8 cellular contexts compared by ENCODE assay signal in genomic region chr1:22105611-22106207, GRCh38. TPM values are rescaled to one million over a fixed set of nuclear protein-coding genes. Genes with fewer than 3 reads are reported as not detected.
A peak's percentile ranks its signal among the peaks of the same experiment; 100 is the strongest.
DNase-seq lines count a peak whose midpoint lies in the region; ATAC-seq and TF ChIP-seq lines count a peak whose summit lies in the region.

No MANE protein-coding gene starts in this region.

- 65 to 74% methylated on average over 5 of the region's 5 CpGs for WGBS in lung, 2 donors

- H3K4me1 ChIP-seq in lung (ENCODE audit: control insufficient read depth in 2 of 2, insufficient read depth in 2 of 2, low read length in 2 of 2), result peaks cover 0 to 6% of the 10 kb centered on the region in 2 donors

- ATAC-seq in lung (ENCODE audit: insufficient read depth, low FRiP score), result peak; percentile 37
- no peak for ATAC-seq in GM21737 (IDR thresholded peaks at IDR 0.05; ENCODE audit: unreplicated experiment)
- no peak for ATAC-seq in HG03135 (IDR thresholded peaks at IDR 0.05; ENCODE audit: unreplicated experiment)

- H3K9me3 ChIP-seq in lung (ENCODE audit: control insufficient read depth in 2 of 2, insufficient read depth in 1 of 2, low read length in 1 of 2), result no peaks in the 10 kb centered on the region

- DNase-seq in activated naive CD4-positive, alpha-beta T cell treated with anti-CD3 and anti-CD28 coated beads, Interleukin-2, amount 10 ng/mL, durations not matched to agents 7 days and 5 days, result peak; percentile 56
- no peak for DNase-seq in activated naive CD4-positive, alpha-beta T cell (lab: John Stamatoyannopoulos, UW)
- DNase-seq in M059J (ENCODE audit: low read depth) (peak; percentile 63), SHP77 (lab: John Stamatoyannopoulos, UW) (peak; percentile 34 to 54), cerebellar cortex (ENCODE audit: low spot score) (peak; percentile 73), lung (ENCODE audit: low spot score) (no peak)

- peaks cover 62% of the 10 kb centered on the region for H3K36me3 Mint-ChIP-seq in activated naive CD4-positive, alpha-beta T cell treated with anti-CD3 and anti-CD28 coated beads, Interleukin-2, amount 10 ng/mL, durations not matched to agents 7 days and 5 days

- TF ChIP-seq CTCF in lung (IDR thresholded peaks at IDR 0.05; ENCODE audit: control extremely low read depth, extremely low read depth), result peak; percentile 62

- no peak overlapping the region for H3K27ac ChIP-seq in lung (ENCODE audit: low read depth in 1 of 2, low read length in 1 of 2)

- H3K36me3 ChIP-seq in lung (ENCODE audit: control insufficient read depth in 2 of 2, insufficient read depth in 2 of 2, low read length in 2 of 2), result peaks cover 0 to 13% of the 10 kb centered on the region in 2 donors

- H3K27me3 Mint-ChIP-seq in activated naive CD4-positive, alpha-beta T cell treated with anti-CD3 and anti-CD28 coated beads, Interleukin-2, amount 10 ng/mL, durations not matched to agents 7 days and 5 days, result no peaks in the 10 kb centered on the region

- CTCF ChIA-PET in activated naive CD4-positive, alpha-beta T cell treated with anti-CD3 and anti-CD28 coated beads, Interleukin-2, amount 10 ng/mL, durations not matched to agents 7 days and 5 days (lab: Charles Lee), result interaction anchor here (0.6 to 2.2 kb wide), 12 partner anchors 8 to 311 kb away, joined by 3 to 15 read pairs (median 4); no protein-coding TSS in a partner anchor

- no peak overlapping the region for H3K4me3 Mint-ChIP-seq in activated naive CD4-positive, alpha-beta T cell treated with anti-CD3 and anti-CD28 coated beads, Interleukin-2, amount 10 ng/mL, durations not matched to agents 7 days and 5 days

- H3K27ac Mint-ChIP-seq in activated naive CD4-positive, alpha-beta T cell treated with anti-CD3 and anti-CD28 coated beads, Interleukin-2, amount 10 ng/mL, durations not matched to agents 7 days and 5 days, result peak overlapping the region; percentile 94

- H3K4me3 ChIP-seq in lung, result no peak overlapping the region

- H3K4me1 Mint-ChIP-seq in activated naive CD4-positive, alpha-beta T cell treated with anti-CD3 and anti-CD28 coated beads, Interleukin-2, amount 10 ng/mL, durations not matched to agents 7 days and 5 days, result peaks cover 57% of the 10 kb centered on the region

- no peaks in the 10 kb centered on the region for H3K27me3 ChIP-seq in lung (ENCODE audit: control insufficient read depth, insufficient read depth)

- no peaks in the 10 kb centered on the region for H3K9me3 Mint-ChIP-seq in activated naive CD4-positive, alpha-beta T cell treated with anti-CD3 and anti-CD28 coated beads, Interleukin-2, amount 10 ng/mL, durations not matched to agents 7 days and 5 days

RNA-seq across cellular contexts. Expression of gene WNT4, which starts 37.2 kb away (rescaled TPM):
- 0.05 TPM in 1 of 2 replicates, not detected in the other for total RNA-seq in M059J (2014; rRNA removed; shearing (Covaris generic))
- 1 to 10 TPM; 2.3 to 4.2 TPM for total RNA-seq in lung
- polyA plus RNA-seq in lung, result 1 to 10 TPM in 1 of 2 donors, under 1 TPM in 1; 0.94 to 2.1 TPM

RNA-seq across cellular contexts. Expression of gene CDC42, which starts 53.2 kb away (rescaled TPM):
- 550 and 578 TPM in 2 replicates for total RNA-seq in M059J (2014; rRNA removed; shearing (Covaris generic))
- 100 to 1,000 TPM; 225 to 231 TPM for total RNA-seq in lung
- polyA plus RNA-seq in lung, result 100 to 1,000 TPM; 137 to 213 TPM

Comparison
In these comparisons a context has a peak if more than half of its experiments do, and no peak if none do; other contexts are left out.
1. DNase-seq: peak in activated naive CD4-positive, alpha-beta T cell treated with anti-CD3 and anti-CD28 coated beads, Interleukin-2, amount 10 ng/mL, durations not matched to agents 7 days and 5 days (single experiment), M059J (single experiment), SHP77 (2 of 2) and cerebellar cortex (single experiment); none in activated naive CD4-positive, alpha-beta T cell (0 of 4) and lung (single experiment).